11 cellular contexts compared by ENCODE assay signal in the genomic region with DNA sequence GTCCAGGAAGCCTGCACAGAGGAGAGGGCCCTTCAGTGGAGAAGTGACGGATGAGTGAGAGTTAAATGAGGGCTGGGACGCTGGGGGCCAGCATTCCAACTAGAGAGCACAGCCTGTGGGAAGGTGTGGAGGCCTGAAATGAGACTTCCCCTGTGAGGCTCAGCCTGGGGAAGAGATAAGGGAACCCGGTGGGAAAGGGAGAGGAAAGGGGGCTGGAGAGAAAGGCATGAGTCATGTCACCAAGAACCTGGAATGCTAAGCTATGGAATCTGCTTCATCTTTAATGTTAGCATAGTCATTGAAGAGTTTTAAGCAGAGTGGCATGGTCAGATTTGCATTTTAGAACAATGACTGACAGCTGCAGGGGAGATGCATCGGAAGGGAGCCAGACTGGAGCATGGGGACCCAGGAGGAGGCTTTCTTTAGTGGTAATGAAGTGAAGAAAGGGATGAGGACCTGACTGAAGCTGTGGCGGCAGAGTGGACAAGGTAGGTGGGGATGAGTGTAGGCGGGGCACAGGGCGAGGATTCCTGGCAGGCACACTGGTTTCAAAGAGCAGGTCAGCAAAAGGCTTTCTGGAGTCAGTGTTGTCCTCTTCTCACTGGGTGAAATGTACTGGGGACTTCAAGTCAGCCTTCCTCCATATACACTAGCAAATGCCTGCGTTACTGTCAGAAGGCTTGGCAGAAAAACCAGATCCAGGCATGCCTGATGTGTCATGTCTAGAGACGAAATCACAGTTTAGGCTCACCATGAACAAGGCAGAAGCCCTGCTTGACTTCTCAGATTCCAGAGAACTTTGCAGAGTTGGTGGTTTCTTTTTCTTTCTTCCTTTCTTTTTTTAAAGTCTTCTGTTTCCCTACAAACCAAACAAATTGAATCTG. TPM values are rescaled to one million over a fixed set of nuclear protein-coding genes. Genes with fewer than 3 reads are reported as not detected.
A peak's percentile ranks its signal among the peaks of the same experiment; 100 is the strongest.
DNase-seq lines count a peak whose midpoint lies in the region; ATAC-seq and TF ChIP-seq lines count a peak whose summit lies in the region.
"Had no signal": no experiment of that assay in that cellular context is flagged by ENCODE, and none has a peak within 500 bp of the region (broad histone marks: within the 10 kb centered on the region; RNA-seq: fewer than 3 reads in every experiment).

No MANE protein-coding gene starts in this region.

- intact Hi-C loops in left cardiac atrium (cut with DNase I): loop anchor here in 1 of 2 donors (10.0 kb wide), 1 partner anchor 52 kb away; no protein-coding TSS in a partner anchor

- H3K4me3 ChIP-seq in astrocyte of the spinal cord (ENCODE audit: low read depth, low read length): no peak overlapping the region
- no peak overlapping the region for H3K4me3 ChIP-seq in skeletal muscle cell (ENCODE audit: low read depth, low read length)
- H3K4me3 ChIP-seq: SJCRH30 had no signal

- DNase-seq in HCEC 1CT (peak; percentile 20), astrocyte of the spinal cord (ENCODE audit: low read depth, low spot score) (peak; percentile 65), left cardiac atrium (no peak), skeletal muscle cell (ENCODE audit: low read depth) (peak; percentile 24), middle frontal gyrus (ENCODE audit: extremely low spot score, low spot score) (no peak)
- DNase-seq: activated CD8-positive, alpha-beta memory T cell treated with anti-CD3 and anti-CD28 coated beads for 24 hours; kidney glomerular epithelial cell; SJCRH30 had no signal

- TF ChIP-seq CTCF in astrocyte of the spinal cord (IDR thresholded peaks at IDR 0.05; ENCODE audit: low read depth, low read length): no peak

- ATAC-seq in left cardiac atrium: peak; percentile 29 to 70
- ATAC-seq in HG03342 (IDR thresholded peaks at IDR 0.05; ENCODE audit: unreplicated experiment): no peak
- no peak for ATAC-seq in activated CD4-positive, CD25-positive, alpha-beta regulatory T cell treated with anti-CD3 and anti-CD28 coated beads, Interleukin-2, amount 50 U/mL, for 24 hours
- ATAC-seq in HG02973 (IDR thresholded peaks at IDR 0.05; ENCODE audit: unreplicated experiment): no peak

- in situ Hi-C loops in astrocyte of the spinal cord (cut with HindIII; ENCODE audit: low sequenced_read_pairs): no loop called here

RNA-seq across cellular contexts. Expression of gene RGL1, which starts 8.0 kb away (rescaled TPM):
- total RNA-seq in left cardiac atrium: 10 to 100 TPM; 22.5 to 32.7 TPM

Comparison
In these comparisons a context has a peak if more than half of its experiments do, and no peak if none do; other contexts are left out.
1. DNase-seq: peak in HCEC 1CT (single experiment), astrocyte of the spinal cord (single experiment) and skeletal muscle cell (single experiment); none in left cardiac atrium (single experiment) and middle frontal gyrus (single experiment).
2. ATAC-seq: peak in left cardiac atrium (2 of 2); none in HG03342 (single experiment), activated CD4-positive, CD25-positive, alpha-beta regulatory T cell treated with anti-CD3 and anti-CD28 coated beads, Interleukin-2, amount 50 U/mL, for 24 hours (0 of 2) and HG02973 (single experiment).